ENCODE assay signal across 21 cellular contexts in the genomic region with DNA sequence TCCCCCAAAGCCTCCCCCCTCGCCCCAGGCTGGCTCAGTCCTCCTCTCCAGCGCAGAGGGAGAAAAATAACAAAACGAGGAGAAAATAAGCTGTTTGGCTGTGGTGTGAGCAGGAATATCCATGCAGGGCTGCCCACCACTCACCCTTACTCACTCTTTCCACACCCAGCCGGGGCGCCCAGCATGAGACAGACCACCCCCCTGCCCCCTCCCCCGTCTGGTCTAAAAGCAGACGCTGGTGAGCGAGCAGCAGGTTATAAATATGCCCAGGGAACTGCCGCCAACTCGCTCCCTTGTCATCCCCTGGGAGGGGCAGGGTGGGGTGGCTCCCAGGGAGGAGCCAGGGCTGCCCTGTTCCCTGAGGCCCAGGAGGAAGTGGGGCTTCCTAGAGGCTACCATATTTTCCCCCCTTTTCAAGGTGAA. TPM values are rescaled to one million over a fixed set of nuclear protein-coding genes. Genes with fewer than 3 reads are reported as not detected.
DNase-seq lines count a peak whose midpoint lies in the region; ATAC-seq and TF ChIP-seq lines count a peak whose summit lies in the region.
"Had no signal": no experiment of that assay in that cellular context is flagged by ENCODE, and none has a peak within 500 bp of the region (broad histone marks: within the 10 kb centered on the region; RNA-seq: fewer than 3 reads in every experiment).

No MANE protein-coding gene starts in this region.

- BruUV-seq in HCT116 (replicated peaks; lab: Mats Ljungman, UMichigan), result no TSS peak

- no peaks in the 10 kb centered on the region for H4K20me1 ChIP-seq in HCT116 (ENCODE audit: insufficient read depth)

- peak; percentile 41; the same call in 1 of the 2 replicates for ATAC-seq in HCT116
- no peak for ATAC-seq in activated CD8-positive, alpha-beta memory T cell treated with anti-CD3 and anti-CD28 coated beads, Interleukin-2, amount 10 ng/mL, durations not matched to agents 7 days and 5 days
- ATAC-seq: stimulated activated effector memory CD8-positive, alpha-beta T cell treated with anti-CD3 and anti-CD28 coated beads, Interleukin-12 subunit alpha, Interleukin-12 subunit beta, amount 100 ng/mL, for 72 hours had no signal

- H3K36me3 ChIP-seq in HCT116 (ENCODE audit: control insufficient read depth in 1 of 2, insufficient read depth in 2 of 2, low read length in 2 of 2) (no peaks in the 10 kb centered on the region), left ventricle myocardium inferior (no peaks in the 10 kb centered on the region), skeletal muscle tissue (ENCODE audit: control insufficient read depth in 3 of 3, insufficient read depth in 3 of 3, low read length in 3 of 3) (no peaks in the 10 kb centered on the region)
- H3K36me3 ChIP-seq: cardiac muscle cell, vagina had no signal

- H3K4me1 ChIP-seq in HCT116 (ENCODE audit: control insufficient read depth in 1 of 2, insufficient read depth in 2 of 2, low read length in 2 of 2) (peaks cover 0 to 14% of the 10 kb centered on the region in 2 experiments; a peak in 3 of 4 replicates), left ventricle myocardium inferior (peaks cover 29% of the 10 kb centered on the region), skeletal muscle tissue (ENCODE audit: control insufficient read depth in 3 of 3, insufficient read depth in 3 of 3, low read length in 3 of 3) (peaks cover 15 to 37% (median 22%) of the 10 kb centered on the region in 3 donors)

- H3K9ac ChIP-seq in HCT116 (ENCODE audit: low read length) (no peak overlapping the region), skeletal muscle tissue (ENCODE audit: low read depth in 1 of 3, low read length in 3 of 3) (peak overlapping the region; percentile 53 to 69 (median 66))

- H3K27ac Mint-ChIP-seq in activated CD8-positive, alpha-beta memory T cell treated with anti-CD3 and anti-CD28 coated beads, Interleukin-2, amount 10 ng/mL, durations not matched to agents 7 days and 5 days, result no peak overlapping the region
- H3K27ac Mint-ChIP-seq: nephron progenitor cell; stimulated activated effector memory CD8-positive, alpha-beta T cell treated with anti-CD3 and anti-CD28 coated beads, Interleukin-12 subunit alpha, Interleukin-12 subunit beta, amount 100 ng/mL, for 72 hours had no signal

- no peak overlapping the region for H3K4me3 ChIP-seq in HCT116 (replicated peaks in 1 of 2; ENCODE audit: low read depth in 1 of 2, low read length in 2 of 2)
- H3K4me3 ChIP-seq in left ventricle myocardium inferior, result peak overlapping the region; percentile 41
- H3K4me3 ChIP-seq in skeletal muscle tissue (ENCODE audit: low read length in 3 of 3), result peak overlapping the region; percentile 15 to 35 (median 35)
- H3K4me3 ChIP-seq: cardiac muscle cell, skin epidermis, vagina had no signal

- peaks cover 27% of the 10 kb centered on the region for H3K4me1 Mint-ChIP-seq in activated CD8-positive, alpha-beta memory T cell treated with anti-CD3 and anti-CD28 coated beads, Interleukin-2, amount 10 ng/mL, durations not matched to agents 7 days and 5 days

- H3K4me2 ChIP-seq in HCT116 (ENCODE audit: low read length), result peak overlapping the region; percentile 8; the same call in 1 of the 2 replicates

- DNase-seq in HCT116 (ENCODE audit: low read depth, low spot score) (no peak), left ventricle myocardium inferior (peak; percentile 62), NCI-H510A treated with DMSO at 0.1 percent for 48 hours (lab: John Stamatoyannopoulos, UW) (no peak)
- DNase-seq in activated CD8-positive, alpha-beta memory T cell treated with anti-CD3 and anti-CD28 coated beads, Interleukin-2, amount 10 ng/mL, durations not matched to agents 7 days and 5 days, result no peak
- DNase-seq in activated CD4-positive, CD25-positive, alpha-beta regulatory T cell treated with anti-CD3 and anti-CD28 coated beads, Interleukin-2, amount 50 U/mL, for 72 hours, result no peak
- DNase-seq: activated CD4-positive, alpha-beta T cell treated with anti-CD3 and anti-CD28 coated beads for 1 hour; activated naive CD4-positive, alpha-beta T cell treated with Interleukin-2 at 50 U/mL for 16 hours; activated T-cell treated with anti-CD3 and anti-CD28 coated beads, Interleukin-2, amount 50 U/mL, for 48 hours; amniotic stem cell; NCI-H1105 treated with DMSO at 0.1 percent for 48 hours; nephron progenitor cell; stimulated activated CD4-positive, alpha-beta T cell treated with anti-CD3 and anti-CD28 coated beads, Interleukin-2, amount 100 ng/mL, for 24 hours had no signal

- H3K79me2 ChIP-seq in HCT116 (ENCODE audit: insufficient read depth, low read length), result no peaks in the 10 kb centered on the region

- no peak overlapping the region for H3K27ac ChIP-seq in HCT116 (ENCODE audit: low read depth, low read length)
- peak overlapping the region; percentile 34 for H3K27ac ChIP-seq in angular gyrus (ENCODE audit: low read depth, low read length)
- H3K27ac ChIP-seq in left ventricle myocardium inferior (replicated peaks), result no peak overlapping the region
- no peak overlapping the region for H3K27ac ChIP-seq in skeletal muscle tissue (ENCODE audit: low read depth, low read length)
- H3K27ac ChIP-seq: cardiac muscle cell, skin epidermis, vagina had no signal

- CTCF ChIA-PET in HCT116 (lab: Charles Lee), result interaction anchor here (1.1 kb wide), 1 partner anchor 17 kb away, joined by 4 read pairs; no protein-coding TSS in a partner anchor
- CTCF ChIA-PET in activated CD8-positive, alpha-beta memory T cell treated with anti-CD3 and anti-CD28 coated beads, Interleukin-2, amount 10 ng/mL, durations not matched to agents 7 days and 5 days (lab: Charles Lee), result interaction anchor here (4.3 to 39.1 kb wide), 3 partner anchors 6 to 132 kb away, joined by 61 to 921 read pairs (median 921); partner anchors contain the start of genes ARF3, DDN, DDX23 and WNT1

- H2AFZ ChIP-seq in HCT116 (ENCODE audit: low read depth, low read length, poor library complexity, severe bottlenecking), result no peak overlapping the region

- TF ChIP-seq CTCF in HCT116 (IDR thresholded peaks at IDR 0.05 in 2 of 3, conservative IDR thresholded peaks at IDR 0.05 in 1 of 3; ENCODE audit: borderline replicate concordance in 1 of 3, insufficient read depth in 1 of 3, low read depth in 2 of 3, low read length in 2 of 3) (no peak), left ventricle myocardium inferior (IDR thresholded peaks at IDR 0.05; ENCODE audit: borderline replicate concordance) (no peak)

- TF ChIP-seq POLR2A in HCT116 (IDR thresholded peaks at IDR 0.05; ENCODE audit: borderline replicate concordance, extremely low read depth, insufficient read depth, insufficient read length), result no peak

- H3K9me3 ChIP-seq in HCT116 (ENCODE audit: control insufficient read depth in 1 of 2, insufficient read depth in 1 of 2, low read depth in 1 of 2, low read length in 2 of 2), result no peaks in the 10 kb centered on the region
- no peaks in the 10 kb centered on the region for H3K9me3 ChIP-seq in left ventricle myocardium inferior (replicated peaks)
- no peaks in the 10 kb centered on the region for H3K9me3 ChIP-seq in skeletal muscle tissue (ENCODE audit: control insufficient read depth in 3 of 3, low read length in 3 of 3)
- H3K9me3 ChIP-seq: vagina had no signal

- RAD21 ChIA-PET in HCT116 (lab: Charles Lee; ENCODE audit: low non-redundant PET in 1 of 2, low total read pairs in 2 of 2, uncharacterized antibody in 2 of 2, unreplicated experiment in 2 of 2), result no interaction called here

- POLR2A ChIA-PET in HCT116 (lab: Charles Lee), result no interaction called here

- H3K9me3 Mint-ChIP-seq in activated CD8-positive, alpha-beta memory T cell treated with anti-CD3 and anti-CD28 coated beads, Interleukin-2, amount 10 ng/mL, durations not matched to agents 7 days and 5 days (ENCODE audit: low read depth), result no peaks in the 10 kb centered on the region
- H3K9me3 Mint-ChIP-seq: nephron progenitor cell; stimulated activated effector memory CD8-positive, alpha-beta T cell treated with anti-CD3 and anti-CD28 coated beads, Interleukin-12 subunit alpha, Interleukin-12 subunit beta, amount 100 ng/mL, for 72 hours had no signal

- intact Hi-C loops in HCT116 (cut with micrococcal nuclease), result no loop called here
- intact Hi-C loops in left ventricle myocardium inferior (cut with micrococcal nuclease), result no loop called here

- H3K27me3 ChIP-seq in HCT116 (ENCODE audit: insufficient read depth, low read length) (peaks cover 8% of the 10 kb centered on the region; the same call in 1 of the 2 replicates), left ventricle myocardium inferior (ENCODE audit: low read depth) (peaks cover 99% of the 10 kb centered on the region), skeletal muscle tissue (ENCODE audit: control insufficient read depth in 3 of 3, insufficient read depth in 3 of 3, low read length in 3 of 3) (peaks cover 20 to 46% (median 40%) of the 10 kb centered on the region in 3 donors)
- H3K27me3 ChIP-seq: vagina had no signal

- H3K4me3 Mint-ChIP-seq in activated CD8-positive, alpha-beta memory T cell treated with anti-CD3 and anti-CD28 coated beads, Interleukin-2, amount 10 ng/mL, durations not matched to agents 7 days and 5 days, result no peak overlapping the region
- H3K4me3 Mint-ChIP-seq: nephron progenitor cell; stimulated activated effector memory CD8-positive, alpha-beta T cell treated with anti-CD3 and anti-CD28 coated beads, Interleukin-12 subunit alpha, Interleukin-12 subunit beta, amount 100 ng/mL, for 72 hours had no signal

- no peaks in the 10 kb centered on the region for H3K36me3 Mint-ChIP-seq in activated CD8-positive, alpha-beta memory T cell treated with anti-CD3 and anti-CD28 coated beads, Interleukin-2, amount 10 ng/mL, durations not matched to agents 7 days and 5 days

- peaks cover 81% of the 10 kb centered on the region for H3K27me3 Mint-ChIP-seq in activated CD8-positive, alpha-beta memory T cell treated with anti-CD3 and anti-CD28 coated beads, Interleukin-2, amount 10 ng/mL, durations not matched to agents 7 days and 5 days

- TF ChIP-seq RAD21 in HCT116 (IDR thresholded peaks at IDR 0.05; ENCODE audit: low read depth), result no peak

- no peaks in the 10 kb centered on the region for H3K9me2 ChIP-seq in HCT116 (ENCODE audit: insufficient read depth)

RNA-seq across cellular contexts. Expression of gene WNT1, which starts 7.4 kb away (rescaled TPM):
- not detected for total RNA-seq in HCT116 (2021; ENCODE audit: unreplicated experiment)
- not detected in 2 replicates for polyA plus RNA-seq in HCT116 (2012)
- total RNA-seq in left ventricle myocardium inferior, result not detected
- not detected for total RNA-seq in skeletal muscle tissue
- total RNA-seq in activated CD8-positive, alpha-beta memory T cell treated with anti-CD3 and anti-CD28 coated beads, Interleukin-2, amount 10 ng/mL, durations not matched to agents 7 days and 5 days, result 1 to 10 TPM in 1 of 2 experiments, under 1 TPM in 1; 0.87 to 1.2 TPM
- total RNA-seq: cardiac muscle cell, dermis microvascular lymphatic vessel endothelial cell, lower leg skin, temporal lobe, vagina had no signal
- polyA plus RNA-seq: cardiac muscle cell had no signal

RNA-seq across cellular contexts. Expression of gene DDN, which starts 13.7 kb away (rescaled TPM):
- total RNA-seq in HCT116 (2021; ENCODE audit: unreplicated experiment), result 8.1 TPM
- polyA plus RNA-seq in HCT116 (2012), result 1.7 and 2.8 TPM in 2 replicates
- total RNA-seq in left ventricle myocardium inferior, result 1.4 TPM
- 18.8 TPM for total RNA-seq in skeletal muscle tissue
- total RNA-seq in activated CD8-positive, alpha-beta memory T cell treated with anti-CD3 and anti-CD28 coated beads, Interleukin-2, amount 10 ng/mL, durations not matched to agents 7 days and 5 days, result under 1 TPM; 0.38 to 0.66 TPM
- total RNA-seq: vagina had no signal

RNA-seq across cellular contexts. Expression of gene WNT10B, which starts 14.0 kb away (rescaled TPM):
- total RNA-seq in HCT116 (2021; ENCODE audit: unreplicated experiment), result 9.8 TPM
- 5.6 TPM in 2 replicates for polyA plus RNA-seq in HCT116 (2012)
- 0.44 TPM for total RNA-seq in left ventricle myocardium inferior
- 0.52 TPM for total RNA-seq in skeletal muscle tissue
- 1 to 10 TPM; 2.0 to 4.4 TPM for total RNA-seq in activated CD8-positive, alpha-beta memory T cell treated with anti-CD3 and anti-CD28 coated beads, Interleukin-2, amount 10 ng/mL, durations not matched to agents 7 days and 5 days

RNA-seq across cellular contexts. Expression of gene ARF3, which starts 28.2 kb away (rescaled TPM):
- 166 TPM for total RNA-seq in HCT116 (2021; ENCODE audit: unreplicated experiment)
- polyA plus RNA-seq in HCT116 (2012), result 126 and 150 TPM in 2 replicates
- total RNA-seq in left ventricle myocardium inferior, result 49.6 TPM
- 19.8 TPM for total RNA-seq in skeletal muscle tissue
- total RNA-seq in activated CD8-positive, alpha-beta memory T cell treated with anti-CD3 and anti-CD28 coated beads, Interleukin-2, amount 10 ng/mL, durations not matched to agents 7 days and 5 days, result 100 to 1,000 TPM in 1 of 2 experiments, 10 to 100 TPM in 1; 89.4 to 118 TPM

RNA-seq across cellular contexts. Expression of gene PRKAG1, which starts 33.1 kb away (rescaled TPM):
- total RNA-seq in HCT116 (2021; ENCODE audit: unreplicated experiment) (64.6 TPM), left ventricle myocardium inferior (104 TPM), skeletal muscle tissue (41.8 TPM)
- 55.8 and 63.1 TPM in 2 replicates for polyA plus RNA-seq in HCT116 (2012)
- total RNA-seq in activated CD8-positive, alpha-beta memory T cell treated with anti-CD3 and anti-CD28 coated beads, Interleukin-2, amount 10 ng/mL, durations not matched to agents 7 days and 5 days, result 10 to 100 TPM; 58.9 to 66.0 TPM

Comparison
In these comparisons a context has a peak if more than half of its experiments do, and no peak if none do; other contexts are left out.
1. H3K4me3 ChIP-seq: peak in left ventricle myocardium inferior (single experiment) and skeletal muscle tissue (3 of 3); none in HCT116 (0 of 2).